ENCODE assay signal across 1 cellular context in genomic region chr2:55232863-55233657, GRCh38.
TF ChIP-seq lines count a peak whose summit lies in the region.

No MANE protein-coding gene starts in this region.

TF ChIP-seq in WTC11, 78 proteins besides CTCF, POLR2A, EP300 and RAD21 (continued from another document):
- TF ChIP-seq, protein P1, sequence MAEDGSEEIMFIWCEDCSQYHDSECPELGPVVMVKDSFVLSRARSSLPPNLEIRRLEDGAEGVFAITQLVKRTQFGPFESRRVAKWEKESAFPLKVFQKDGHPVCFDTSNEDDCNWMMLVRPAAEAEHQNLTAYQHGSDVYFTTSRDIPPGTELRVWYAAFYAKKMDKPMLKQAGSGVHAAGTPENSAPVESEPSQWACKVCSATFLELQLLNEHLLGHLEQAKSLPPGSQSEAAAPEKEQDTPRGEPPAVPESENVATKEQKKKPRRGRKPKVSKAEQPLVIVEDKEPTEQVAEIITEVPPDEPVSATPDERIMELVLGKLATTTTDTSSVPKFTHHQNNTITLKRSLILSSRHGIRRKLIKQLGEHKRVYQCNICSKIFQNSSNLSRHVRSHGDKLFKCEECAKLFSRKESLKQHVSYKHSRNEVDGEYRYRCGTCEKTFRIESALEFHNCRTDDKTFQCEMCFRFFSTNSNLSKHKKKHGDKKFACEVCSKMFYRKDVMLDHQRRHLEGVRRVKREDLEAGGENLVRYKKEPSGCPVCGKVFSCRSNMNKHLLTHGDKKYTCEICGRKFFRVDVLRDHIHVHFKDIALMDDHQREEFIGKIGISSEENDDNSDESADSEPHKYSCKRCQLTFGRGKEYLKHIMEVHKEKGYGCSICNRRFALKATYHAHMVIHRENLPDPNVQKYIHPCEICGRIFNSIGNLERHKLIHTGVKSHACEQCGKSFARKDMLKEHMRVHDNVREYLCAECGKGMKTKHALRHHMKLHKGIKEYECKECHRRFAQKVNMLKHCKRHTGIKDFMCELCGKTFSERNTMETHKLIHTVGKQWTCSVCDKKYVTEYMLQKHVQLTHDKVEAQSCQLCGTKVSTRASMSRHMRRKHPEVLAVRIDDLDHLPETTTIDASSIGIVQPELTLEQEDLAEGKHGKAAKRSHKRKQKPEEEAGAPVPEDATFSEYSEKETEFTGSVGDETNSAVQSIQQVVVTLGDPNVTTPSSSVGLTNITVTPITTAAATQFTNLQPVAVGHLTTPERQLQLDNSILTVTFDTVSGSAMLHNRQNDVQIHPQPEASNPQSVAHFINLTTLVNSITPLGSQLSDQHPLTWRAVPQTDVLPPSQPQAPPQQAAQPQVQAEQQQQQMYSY (CRISPR knock-in tag; IDR thresholded peaks at IDR 0.05) = peak; percentile 14; the same call in 1 of the 2 replicates
- no peak for TF ChIP-seq CREB1 (CRISPR knock-in tag; IDR thresholded peaks at IDR 0.05)
